Comparison of ENCODE assay signal across 14 cellular contexts in genomic region chr7:138785587-138786437, GRCh38. TPM values are rescaled to one million over a fixed set of nuclear protein-coding genes. Genes with fewer than 3 reads are reported as not detected.
DNase-seq lines count a peak whose midpoint lies in the region; ATAC-seq, FAIRE-seq and TF ChIP-seq lines count a peak whose summit lies in the region.
"Had no signal": no experiment of that assay in that cellular context is flagged by ENCODE, and none has a peak within 500 bp of the region (broad histone marks: within the 10 kb centered on the region; RNA-seq: fewer than 3 reads in every experiment).

No MANE protein-coding gene starts in this region.

- ATAC-seq in PC-3 = peak; percentile 50; the same call in 1 of the 2 replicates
- ATAC-seq in esophagus mucosa = no peak

- no peaks in the 10 kb centered on the region for H3K9me1 ChIP-seq in endothelial cell of umbilical vein (replicated peaks; ENCODE audit: control insufficient read depth, extremely low read depth, insufficient read depth, low read length)

- no peaks in the 10 kb centered on the region for H4K20me1 ChIP-seq in PC-3 (ENCODE audit: low read length)
- no peaks in the 10 kb centered on the region for H4K20me1 ChIP-seq in endothelial cell of umbilical vein (replicated peaks; ENCODE audit: control insufficient read depth, extremely low read depth, insufficient read depth, low read length)

- H3K9ac ChIP-seq in PC-3 (ENCODE audit: low read length) (no peak overlapping the region), endothelial cell of umbilical vein (replicated peaks; ENCODE audit: extremely low read depth, insufficient read depth, low read length) (no peak overlapping the region)

- TF ChIP-seq POLR2A in endothelial cell of umbilical vein (IDR thresholded peaks at IDR 0.05; ENCODE audit: low read depth, low read length) (no peak), uterus (IDR thresholded peaks at IDR 0.05) (no peak)

- no peaks in the 10 kb centered on the region for H3F3A ChIP-seq in PC-3 (ENCODE audit: low read length, unreplicated experiment)

- H2AFZ ChIP-seq in PC-3 (ENCODE audit: low read length) (peak overlapping the region; percentile 15; the same call in 1 of the 2 replicates), endothelial cell of umbilical vein (ENCODE audit: low read depth, low read length) (peak overlapping the region; percentile 41)

- intact Hi-C loops in PC-3 (cut with micrococcal nuclease) (no loop called here), endothelial cell of umbilical vein (cut with micrococcal nuclease) (no loop called here), uterus (cut with DNase I; ENCODE audit: low total_unique reads) (no loop called here)

- no peak for FAIRE-seq in endothelial cell of umbilical vein (lab: Jason Lieb, UNC)

- H3K4me2 ChIP-seq in PC-3 (ENCODE audit: low read length) (0 out of 2 replicates have a peak overlapping the region, but pooled peaks have one; percentile 3), endothelial cell of umbilical vein (ENCODE audit: insufficient read depth, low read length) (no peak overlapping the region)

- no peaks in the 10 kb centered on the region for H3K4me1 ChIP-seq in PC-3 (ENCODE audit: insufficient read depth, low read length)
- H3K4me1 ChIP-seq in endothelial cell of umbilical vein (ENCODE audit: control insufficient read depth, extremely low read depth, insufficient read depth, low read length) = no peaks in the 10 kb centered on the region
- no peaks in the 10 kb centered on the region for H3K4me1 ChIP-seq in uterus

- TF ChIP-seq CTCF in PC-3 (conservative IDR thresholded peaks at IDR 0.05; ENCODE audit: low read depth, low read length) (no peak), endothelial cell of umbilical vein (IDR thresholded peaks at IDR 0.05; ENCODE audit: extremely low read depth in 1 of 2, insufficient read depth in 1 of 2, low read depth in 1 of 2, low read length in 2 of 2) (no peak), uterus (IDR thresholded peaks at IDR 0.05) (no peak)

- dilution Hi-C loops in endothelial cell of umbilical vein (cut with MboI; ENCODE audit: extremely low pct_ligation_motif_present, low sequenced_read_pairs) = no loop called here

- H3K4me3 ChIP-seq in PC-3 (ENCODE audit: low read length) = no peak overlapping the region
- no peak overlapping the region for H3K4me3 ChIP-seq in endothelial cell of umbilical vein (replicated peaks in 1 of 3; ENCODE audit: insufficient read depth in 1 of 3, low read depth in 1 of 3, low read length in 3 of 3)
- H3K4me3 ChIP-seq in uterus = no peak overlapping the region

- BruUV-seq in PC-3 (replicated peaks; lab: Mats Ljungman, UMichigan) (no TSS peak), endothelial cell of umbilical vein (replicated peaks; lab: Mats Ljungman, UMichigan) (no TSS peak)

- no peaks in the 10 kb centered on the region for H3K9me2 ChIP-seq in PC-3 (replicated peaks; ENCODE audit: low read length)

- no peaks in the 10 kb centered on the region for H3K79me2 ChIP-seq in PC-3 (ENCODE audit: low read length)
- no peaks in the 10 kb centered on the region for H3K79me2 ChIP-seq in endothelial cell of umbilical vein (ENCODE audit: control insufficient read depth, insufficient read depth, low read length)

- no peaks in the 10 kb centered on the region for H3K36me3 ChIP-seq in PC-3 (ENCODE audit: low read depth, low read length)
- H3K36me3 ChIP-seq in endothelial cell of umbilical vein (ENCODE audit: control insufficient read depth in 2 of 2, extremely low read depth in 1 of 2, insufficient read depth in 2 of 2, low read length in 2 of 2) = no peaks in the 10 kb centered on the region
- H3K36me3 ChIP-seq in uterus = no peaks in the 10 kb centered on the region

- H3K27me3 ChIP-seq in PC-3 (ENCODE audit: low read length) (no peaks in the 10 kb centered on the region), endothelial cell of umbilical vein (ENCODE audit: control insufficient read depth in 2 of 2, insufficient read depth in 2 of 2, low read length in 2 of 2) (no peaks in the 10 kb centered on the region), uterus (no peaks in the 10 kb centered on the region)

- DNase-seq in Daoy (ENCODE audit: low read depth) (peak; percentile 44), PC-3 (peak; percentile 25), endothelial cell of umbilical vein (ENCODE audit: low read depth, low spot score) (no peak), renal cortical epithelial cell (ENCODE audit: low read depth) (peak; percentile 38), uterus (no peak), substantia nigra (lab: John Stamatoyannopoulos, UW) (no peak)
- DNase-seq in stimulated activated CD4-positive, alpha-beta T cell treated with anti-CD3 and anti-CD28 coated beads, Interleukin-2, amount 100 ng/mL, for 24 hours = no peak
- DNase-seq: amniotic stem cell, hippocampal formation, NCI-H446 treated with DMSO at 0.1 percent for 48 hours had no signal

- CTCF ChIA-PET in PC-3 (lab: Charles Lee) = no interaction called here
- CTCF ChIA-PET in endothelial cell of umbilical vein (lab: Charles Lee) = no interaction called here

- POLR2A ChIA-PET in PC-3 (lab: Charles Lee; ENCODE audit: unreplicated experiment) (no interaction called here), endothelial cell of umbilical vein (lab: Charles Lee) (no interaction called here)

- H3K27ac ChIP-seq in PC-3 (ENCODE audit: low read length) (no peak overlapping the region), endothelial cell of umbilical vein (ENCODE audit: insufficient read depth, low read depth, low read length) (no peak overlapping the region), uterus (no peak overlapping the region), substantia nigra (ENCODE audit: low read depth, low read length, poor library complexity, severe bottlenecking) (no peak overlapping the region)
- H3K27ac ChIP-seq: VCaP had no signal

- H3K9me3 ChIP-seq in PC-3 (ENCODE audit: low read length) (no peaks in the 10 kb centered on the region), endothelial cell of umbilical vein (replicated peaks; ENCODE audit: control insufficient read depth, insufficient read depth, low read length) (no peaks in the 10 kb centered on the region), uterus (no peaks in the 10 kb centered on the region)

TF ChIP-seq in endothelial cell of umbilical vein, 7 proteins besides CTCF, POLR2A, EP300 and RAD21:
- TF ChIP-seq MYC (IDR thresholded peaks at IDR 0.05; ENCODE audit: low read depth, low read length) (no peak), EZH2 (IDR thresholded peaks at IDR 0.05; ENCODE audit: borderline replicate concordance, low read depth, low read length, severe bottlenecking) (no peak), FOS (IDR thresholded peaks at IDR 0.05; ENCODE audit: borderline replicate concordance, insufficient read depth, low read length) (no peak), JUN (IDR thresholded peaks at IDR 0.05; ENCODE audit: borderline replicate concordance, insufficient read depth, insufficient read length, low read depth) (no peak), POLR2AphosphoS5 (IDR thresholded peaks at IDR 0.05; ENCODE audit: insufficient read depth, low read depth, low read length) (no peak), GATA2 (IDR thresholded peaks at IDR 0.05; ENCODE audit: insufficient read depth, insufficient read length, low read depth, low read length) (no peak)
- TF ChIP-seq, protein P1, sequence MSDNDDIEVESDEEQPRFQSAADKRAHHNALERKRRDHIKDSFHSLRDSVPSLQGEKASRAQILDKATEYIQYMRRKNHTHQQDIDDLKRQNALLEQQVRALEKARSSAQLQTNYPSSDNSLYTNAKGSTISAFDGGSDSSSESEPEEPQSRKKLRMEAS (IDR thresholded peaks at IDR 0.05; ENCODE audit: insufficient read depth, insufficient read length) = no peak

RNA-seq across cellular contexts. Expression of gene TMEM213, which starts 12.0 kb away (rescaled TPM):
- not detected in 2 replicates for total RNA-seq in Daoy (2014; rRNA removed; shearing (Covaris generic))
- total RNA-seq in PC-3 (2014; rRNA removed) = not detected in 2 replicates
- total RNA-seq in endothelial cell of umbilical vein = not detected in 2 replicates
- polyA plus RNA-seq in endothelial cell of umbilical vein = not detected in 2 replicates
- polyA plus RNA-seq in endothelial cell of umbilical vein (2011; cell fraction: cytosol; rRNA removed) = not detected in 2 replicates
- polyA plus RNA-seq in endothelial cell of umbilical vein (2011; cell fraction: nucleus; rRNA removed) = not detected in 2 replicates
- not detected in 2 replicates for polyA plus RNA-seq in endothelial cell of umbilical vein (2012)
- not detected in 2 replicates for polyA minus RNA-seq in endothelial cell of umbilical vein
- polyA minus RNA-seq in endothelial cell of umbilical vein (2011; cell fraction: cytosol; rRNA and poly(A)+ RNA removed) = not detected
- polyA minus RNA-seq in endothelial cell of umbilical vein (2011; cell fraction: nucleus; rRNA and poly(A)+ RNA removed) = not detected in 2 replicates
- 1.2 TPM in 1 of 2 replicates, not detected in the other for total RNA-seq in renal cortical epithelial cell
- not detected for total RNA-seq in esophagus mucosa
- total RNA-seq in uterus = under 1 TPM in 1 of 4 donors, not detected in 3; 0.35 TPM
- total RNA-seq: mesenteric fat pad, pulmonary artery endothelial cell had no signal

RNA-seq across cellular contexts. Expression of gene ATP6V0A4, which starts 12.2 kb away (rescaled TPM):
- total RNA-seq in Daoy (2014; rRNA removed; shearing (Covaris generic)) = 0.63 TPM in 1 of 2 replicates, not detected in the other
- total RNA-seq in PC-3 (2014; rRNA removed) = 0.86 and 1.0 TPM in 2 replicates
- total RNA-seq in endothelial cell of umbilical vein = 0.24 TPM in 1 of 2 replicates, not detected in the other
- 0.06 and 0.07 TPM in 2 replicates for polyA plus RNA-seq in endothelial cell of umbilical vein
- polyA plus RNA-seq in endothelial cell of umbilical vein (2011; cell fraction: cytosol; rRNA removed) = 0.03 TPM in 1 of 2 replicates, not detected in the other
- 0.05 and 0.06 TPM in 2 replicates for polyA plus RNA-seq in endothelial cell of umbilical vein (2011; cell fraction: nucleus; rRNA removed)
- polyA plus RNA-seq in endothelial cell of umbilical vein (2012) = 0.56 and 0.59 TPM in 2 replicates
- not detected in 2 replicates for polyA minus RNA-seq in endothelial cell of umbilical vein
- polyA minus RNA-seq in endothelial cell of umbilical vein (2011; cell fraction: cytosol; rRNA and poly(A)+ RNA removed) = not detected
- not detected in 2 replicates for polyA minus RNA-seq in endothelial cell of umbilical vein (2011; cell fraction: nucleus; rRNA and poly(A)+ RNA removed)
- 1.9 and 11.5 TPM in 2 replicates for total RNA-seq in renal cortical epithelial cell
- total RNA-seq in esophagus mucosa = 1.6 TPM
- not detected for total RNA-seq in uterus
- total RNA-seq: mesenteric fat pad had no signal

Comparison
In these comparisons a context has a peak if more than half of its experiments do, and no peak if none do; other contexts are left out.
1. DNase-seq: peak in Daoy (single experiment), PC-3 (single experiment) and renal cortical epithelial cell (single experiment); none in endothelial cell of umbilical vein (single experiment), stimulated activated CD4-positive, alpha-beta T cell treated with anti-CD3 and anti-CD28 coated beads, Interleukin-2, amount 100 ng/mL, for 24 hours (0 of 2), uterus (0 of 2) and substantia nigra (0 of 49).